ENCODE assay signal across 25 cellular contexts in the genomic region with DNA sequence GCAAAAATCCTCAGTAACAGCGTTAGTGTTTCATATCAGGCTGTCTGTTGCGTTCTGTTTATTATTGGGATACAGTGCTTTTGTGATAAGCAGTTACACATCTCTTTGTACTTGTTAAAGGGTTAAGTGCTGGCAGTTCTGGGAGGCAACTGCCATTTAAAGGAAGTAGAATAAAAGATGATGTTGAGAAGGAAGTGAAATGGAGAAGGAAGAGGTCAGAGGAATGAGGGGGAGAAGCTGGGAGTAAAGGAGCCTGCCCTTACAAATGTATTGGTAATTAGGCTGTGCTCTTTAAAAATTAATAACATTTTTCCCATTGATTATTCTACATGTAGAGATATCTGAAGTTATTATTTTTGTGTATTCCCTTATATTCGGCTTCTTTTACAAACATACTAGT.
"Had no signal": no experiment of that assay in that cellular context is flagged by ENCODE, and none has a peak within 500 bp of the region (broad histone marks: within the 10 kb centered on the region; RNA-seq: fewer than 3 reads in every experiment).

No MANE protein-coding gene starts in this region.

- H3K27me3 ChIP-seq: esophagus squamous epithelium, gastrocnemius medialis, sigmoid colon, testis, vagina had no signal

- DNase-seq: activated CD4-positive, alpha-beta T cell treated with anti-CD3 and anti-CD28 coated beads, Interleukin-2, amount 10 ng/mL, durations not matched to agents 24 days and 14 days; activated CD8-positive, alpha-beta memory T cell treated with anti-CD3 and anti-CD28 coated beads, Interleukin-2, amount 10 ng/mL, durations not matched to agents 7 days and 5 days; activated CD8-positive, alpha-beta T cell treated with anti-CD3 and anti-CD28 coated beads for 36 hours; activated effector memory CD4-positive, alpha-beta T cell treated with anti-CD3 and anti-CD28 coated beads, Interleukin-2, amount 50 U/mL, for 16 hours; activated naive CD4-positive, alpha-beta T cell treated with anti-CD3 and anti-CD28 coated beads, Interleukin-2, amount 10 ng/mL, durations not matched to agents 7 days and 5 days; activated T-cell treated with anti-CD3 and anti-CD28 coated beads for 4 hours; amygdala; cerebellar nuclear complex; endodermal cell; esophagus squamous epithelium; gastrocnemius medialis; hypothalamus; left ventricle myocardium inferior; mammary epithelial cell; midbrain; natural killer cell; retina; sigmoid colon; stimulated activated CD4-positive, alpha-beta T cell treated with anti-CD3 and anti-CD28 coated beads, Interleukin-2, amount 100 ng/mL, for 48 hours; stimulated activated naive CD4-positive, alpha-beta T cell; testis; trophoblast cell had no signal

- ATAC-seq: activated CD8-positive, alpha-beta memory T cell treated with anti-CD3 and anti-CD28 coated beads, Interleukin-2, amount 10 ng/mL, durations not matched to agents 7 days and 5 days; activated CD8-positive, alpha-beta T cell treated with anti-CD3 and anti-CD28 coated beads for 36 hours; gastrocnemius medialis; natural killer cell had no signal

- H3K4me1 ChIP-seq: esophagus squamous epithelium, gastrocnemius medialis, left ventricle myocardium inferior, testis, vagina had no signal

- H3K4me3 ChIP-seq: coronary artery, esophagus squamous epithelium, gastrocnemius medialis, left ventricle myocardium inferior, sigmoid colon, smooth muscle cell, testis, vagina had no signal

- H3K27ac ChIP-seq: coronary artery, esophagus squamous epithelium, gastrocnemius medialis, left ventricle myocardium inferior, sigmoid colon, testis, vagina had no signal

- H3K36me3 ChIP-seq: esophagus squamous epithelium, gastrocnemius medialis, left ventricle myocardium inferior, sigmoid colon, vagina had no signal

- H3K9me3 ChIP-seq: esophagus squamous epithelium, gastrocnemius medialis, left ventricle myocardium inferior, sigmoid colon, testis, vagina had no signal
